Comparison of ENCODE assay signal across 10 cellular contexts in genomic region chr7:17402628-17403278, GRCh38.
A peak's percentile ranks its signal among the peaks of the same experiment; 100 is the strongest.
DNase-seq lines count a peak whose midpoint lies in the region; ATAC-seq and TF ChIP-seq lines count a peak whose summit lies in the region.
"Had no signal": no experiment of that assay in that cellular context is flagged by ENCODE, and none has a peak within 500 bp of the region (broad histone marks: within the 10 kb centered on the region; RNA-seq: fewer than 3 reads in every experiment).

No MANE protein-coding gene starts in this region.

- no peaks in the 10 kb centered on the region for H3K36me3 ChIP-seq in heart left ventricle

- no peaks in the 10 kb centered on the region for H3K9me3 Mint-ChIP-seq in effector memory CD8-positive, alpha-beta T cell

- TF ChIP-seq CTCF in heart left ventricle (IDR thresholded peaks at IDR 0.05), result no peak

- no peaks in the 10 kb centered on the region for H3K36me3 Mint-ChIP-seq in effector memory CD8-positive, alpha-beta T cell (ENCODE audit: insufficient read depth)

- no peaks in the 10 kb centered on the region for H3K9me3 ChIP-seq in heart left ventricle
- H3K9me3 ChIP-seq: SK-N-SH had no signal

- no peak for TF ChIP-seq POLR2A in heart left ventricle (IDR thresholded peaks at IDR 0.05)

- H3K4me1 ChIP-seq in heart left ventricle, result peaks cover 0 to 52% (median 0%) of the 10 kb centered on the region in 12 donors

- intact Hi-C loops in heart left ventricle (cut with DNase I), result no loop called here

- H3K27me3 Mint-ChIP-seq in effector memory CD8-positive, alpha-beta T cell, result peaks cover 29 to 33% of the 10 kb centered on the region in 2 donors

- ATAC-seq in GM18520 (IDR thresholded peaks at IDR 0.05; ENCODE audit: unreplicated experiment), result peak; percentile 87
- peak; percentile 67 for ATAC-seq in GM21526 (IDR thresholded peaks at IDR 0.05; ENCODE audit: low FRiP score, unreplicated experiment)
- ATAC-seq in HG03469 (IDR thresholded peaks at IDR 0.05; ENCODE audit: unreplicated experiment), result peak; percentile 72
- ATAC-seq in effector memory CD8-positive, alpha-beta T cell (replicated peaks), result peak; percentile 24
- ATAC-seq in heart left ventricle, result no peak

- H3K4me3 ChIP-seq in heart left ventricle, result no peak overlapping the region

- WGBS in heart left ventricle, 4 donors, result 64 to 68% (median 67%) methylated on average over 9 of the region's 9 CpGs

- no peak overlapping the region for H3K27ac ChIP-seq in heart left ventricle

- no peaks in the 10 kb centered on the region for H3K27me3 ChIP-seq in heart left ventricle

- H3K4me3 Mint-ChIP-seq in effector memory CD8-positive, alpha-beta T cell, result peak overlapping the region; percentile 53 to 65

- H3K27ac Mint-ChIP-seq in effector memory CD8-positive, alpha-beta T cell, result no peak overlapping the region

- DNase-seq in effector memory CD8-positive, alpha-beta T cell, result no peak
- no peak for DNase-seq in superior temporal gyrus (ENCODE audit: extremely low spot score)
- DNase-seq in heart left ventricle, result no peak
- no peak for DNase-seq in mucosa of gallbladder (ENCODE audit: low spot score)
- no peak for DNase-seq in NCI-H774 (lab: John Stamatoyannopoulos, UW)
- DNase-seq: dermis blood vessel endothelial cell, SK-N-SH had no signal

- peaks cover 7 to 15% of the 10 kb centered on the region in 2 donors for H3K4me1 Mint-ChIP-seq in effector memory CD8-positive, alpha-beta T cell (ENCODE audit: low read depth in 2 of 2)

Comparison
In these comparisons a context has a peak if more than half of its experiments do, and no peak if none do; other contexts are left out.
1. ATAC-seq: peak in GM18520 (single experiment), GM21526 (single experiment), HG03469 (single experiment) and effector memory CD8-positive, alpha-beta T cell (single experiment); none in heart left ventricle (0 of 4).